8 cellular contexts compared by ENCODE assay signal in the genomic region with DNA sequence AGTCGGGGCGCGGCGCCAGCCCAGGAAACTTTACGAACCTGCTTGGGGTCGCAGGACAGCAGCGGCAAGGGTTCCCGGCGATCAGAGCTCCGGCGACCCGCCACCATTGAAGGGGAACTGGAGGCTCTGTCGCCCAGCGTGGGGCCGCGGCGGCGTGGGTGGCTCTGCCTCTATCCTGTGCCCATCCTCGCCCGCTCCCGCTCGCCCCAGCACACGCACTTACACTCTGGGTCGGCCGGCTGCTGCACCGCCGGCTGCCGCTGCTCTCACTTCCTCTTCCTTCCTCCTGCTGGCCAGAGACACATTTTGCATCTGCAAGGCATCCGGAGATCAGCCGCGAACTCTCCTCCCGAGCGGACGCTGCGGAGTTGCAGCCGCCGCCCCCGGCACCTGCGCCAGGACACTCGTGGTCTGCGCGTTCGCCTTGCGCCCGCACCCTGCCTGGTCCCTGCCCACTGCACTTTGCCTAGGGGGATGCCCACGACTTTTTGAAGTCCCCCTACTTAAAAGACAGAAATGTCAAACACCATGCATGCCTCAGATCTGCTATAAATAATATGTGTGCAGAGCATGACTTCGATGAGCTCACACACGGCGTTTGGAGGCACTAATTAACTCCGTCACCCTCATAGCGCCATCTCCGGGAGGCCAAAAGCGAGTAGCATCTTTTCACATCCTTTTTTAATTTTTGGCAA. TPM values are rescaled to one million over a fixed set of nuclear protein-coding genes. Genes with fewer than 3 reads are reported as not detected.
A peak's percentile ranks its signal among the peaks of the same experiment; 100 is the strongest.
DNase-seq lines count a peak whose midpoint lies in the region; ATAC-seq lines count a peak whose summit lies in the region.

A gene with protein sequence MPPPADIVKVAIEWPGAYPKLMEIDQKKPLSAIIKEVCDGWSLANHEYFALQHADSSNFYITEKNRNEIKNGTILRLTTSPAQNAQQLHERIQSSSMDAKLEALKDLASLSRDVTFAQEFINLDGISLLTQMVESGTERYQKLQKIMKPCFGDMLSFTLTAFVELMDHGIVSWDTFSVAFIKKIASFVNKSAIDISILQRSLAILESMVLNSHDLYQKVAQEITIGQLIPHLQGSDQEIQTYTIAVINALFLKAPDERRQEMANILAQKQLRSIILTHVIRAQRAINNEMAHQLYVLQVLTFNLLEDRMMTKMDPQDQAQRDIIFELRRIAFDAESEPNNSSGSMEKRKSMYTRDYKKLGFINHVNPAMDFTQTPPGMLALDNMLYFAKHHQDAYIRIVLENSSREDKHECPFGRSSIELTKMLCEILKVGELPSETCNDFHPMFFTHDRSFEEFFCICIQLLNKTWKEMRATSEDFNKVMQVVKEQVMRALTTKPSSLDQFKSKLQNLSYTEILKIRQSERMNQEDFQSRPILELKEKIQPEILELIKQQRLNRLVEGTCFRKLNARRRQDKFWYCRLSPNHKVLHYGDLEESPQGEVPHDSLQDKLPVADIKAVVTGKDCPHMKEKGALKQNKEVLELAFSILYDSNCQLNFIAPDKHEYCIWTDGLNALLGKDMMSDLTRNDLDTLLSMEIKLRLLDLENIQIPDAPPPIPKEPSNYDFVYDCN (minus strand): TSS at position 228 of the 695 bp plus-strand sequence. CDS start 106,174 bp downstream, outside the sequence.

- ATAC-seq in GM21619 (IDR thresholded peaks at IDR 0.05; ENCODE audit: unreplicated experiment): peak; percentile 88

- DNase-seq in DMS53 treated with DMSO at 0.1 percent for 48 hours (lab: John Stamatoyannopoulos, UW; ENCODE audit: unreplicated experiment): peak; percentile 78
- peak; percentile 98 to 99 for DNase-seq in Kasumi-1 (lab: John Stamatoyannopoulos, UW)
- peak; percentile 43 to 93 (median 66) for DNase-seq in T-helper 2 cell
- peak in 52 of 58 donors; percentile 2 to 80 (median 46) for DNase-seq in anterior cingulate cortex (lab: John Stamatoyannopoulos, UW)
- DNase-seq in hippocampal formation (lab: John Stamatoyannopoulos, UW): peak; percentile 63 to 72
- peak; percentile 19 for DNase-seq in renal cortical epithelial cell (ENCODE audit: low read depth)
- no peak for DNase-seq in NCI-H2107 treated with DMSO at 0.1 percent for 48 hours (lab: John Stamatoyannopoulos, UW; ENCODE audit: unreplicated experiment)

RNA-seq across cellular contexts. Expression of the gene that starts here (rescaled TPM):
- total RNA-seq in renal cortical epithelial cell: 0.69 and 1.7 TPM in 2 replicates
